Comparison of ENCODE assay signal across 11 cellular contexts in the genomic region with DNA sequence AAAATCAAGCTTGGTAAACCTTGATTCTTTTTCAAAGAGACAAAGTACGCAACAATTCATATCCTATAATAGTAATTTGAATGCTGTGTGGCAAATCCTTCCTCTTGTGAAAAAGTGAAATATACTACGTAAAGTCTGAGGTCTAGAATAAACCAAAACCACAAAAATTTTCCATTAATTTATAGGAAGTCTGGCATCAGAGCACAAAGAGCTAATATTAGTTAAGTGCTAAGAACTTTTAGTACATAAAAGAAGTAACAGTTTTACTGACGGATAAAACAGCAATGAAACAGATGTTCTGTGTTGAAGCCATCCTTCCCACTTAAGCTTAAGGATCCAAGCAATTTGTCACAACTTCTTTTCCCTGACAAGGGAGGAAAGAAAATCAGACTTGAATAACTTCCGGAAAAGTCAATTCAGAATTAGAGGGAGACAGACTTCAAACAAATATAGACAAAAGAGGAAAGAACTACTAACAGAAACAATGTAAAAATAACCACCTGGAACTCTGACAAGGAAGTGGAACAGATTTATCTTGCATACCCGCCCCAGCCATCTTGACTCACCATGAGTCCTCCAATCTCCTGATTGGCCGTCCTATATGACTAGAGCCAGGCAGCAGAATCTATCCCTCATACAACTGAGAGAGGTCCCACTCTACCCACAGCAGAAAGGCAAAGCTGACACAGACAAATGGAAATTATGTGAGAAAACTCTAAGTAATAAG. TPM values are rescaled to one million over a fixed set of nuclear protein-coding genes. Genes with fewer than 3 reads are reported as not detected.
DNase-seq lines count a peak whose midpoint lies in the region; ATAC-seq and TF ChIP-seq lines count a peak whose summit lies in the region.
"Had no signal": no experiment of that assay in that cellular context is flagged by ENCODE, and none has a peak within 500 bp of the region (broad histone marks: within the 10 kb centered on the region; RNA-seq: fewer than 3 reads in every experiment).

No MANE protein-coding gene starts in this region.

- no peaks in the 10 kb centered on the region for H3K9me3 ChIP-seq in RWPE2 (ENCODE audit: severe bottlenecking)

- no peak for TF ChIP-seq CTCF in RWPE2 (IDR thresholded peaks at IDR 0.05; ENCODE audit: poor library complexity, severe bottlenecking)

- DNase-seq in activated naive CD4-positive, alpha-beta T cell treated with anti-CD3 and anti-CD28 coated beads, Interleukin-2, amount 50 U/mL, for 72 hours (ENCODE audit: low spot score in 2 of 2): no peak
- DNase-seq in activated naive CD4-positive, alpha-beta T cell treated with anti-CD3 and anti-CD28 coated beads, Interleukin-2, amount 50 U/mL, for 16 hours: no peak
- DNase-seq in RWPE2 (ENCODE audit: low spot score) (no peak), glomerular visceral epithelial cell (ENCODE audit: extremely low spot score) (peak; percentile 59), superior temporal gyrus (ENCODE audit: extremely low spot score) (peak; percentile 70), iPS-NIHi7 (ENCODE audit: extremely low spot score) (no peak)
- DNase-seq in activated CD8-positive, alpha-beta memory T cell treated with anti-CD3 and anti-CD28 coated beads, Interleukin-2, amount 50 U/mL, for 48 hours: no peak
- DNase-seq: effector memory CD4-positive, alpha-beta T cell had no signal

- peak; percentile 70 to 91 for ATAC-seq in activated naive CD4-positive, alpha-beta T cell treated with anti-CD3 and anti-CD28 coated beads, Interleukin-2, amount 50 U/mL, for 72 hours
- ATAC-seq in RWPE2 (ENCODE audit: low read depth): peak; percentile 91
- no peak for ATAC-seq in HG03196 (IDR thresholded peaks at IDR 0.05; ENCODE audit: unreplicated experiment)

- no peaks in the 10 kb centered on the region for H3K27me3 ChIP-seq in RWPE2 (ENCODE audit: insufficient read depth, poor library complexity, severe bottlenecking)

- peak overlapping the region; percentile 52 for H3K27ac Mint-ChIP-seq in activated naive CD4-positive, alpha-beta T cell treated with anti-CD3 and anti-CD28 coated beads, Interleukin-2, amount 50 U/mL, for 72 hours

- H3K36me3 Mint-ChIP-seq in activated naive CD4-positive, alpha-beta T cell treated with anti-CD3 and anti-CD28 coated beads, Interleukin-2, amount 50 U/mL, for 72 hours: peaks cover 22 to 42% of the 10 kb centered on the region in 2 donors

- no peak overlapping the region for H3K4me3 ChIP-seq in RWPE2 (ENCODE audit: severe bottlenecking)
- H3K4me3 ChIP-seq: skin epidermis had no signal

- H3K36me3 ChIP-seq in RWPE2 (ENCODE audit: low read depth): peaks cover 97% of the 10 kb centered on the region

- peak overlapping the region; percentile 24 for H3K27ac ChIP-seq in RWPE2 (ENCODE audit: poor library complexity, severe bottlenecking)
- H3K27ac ChIP-seq: HL-60 had no signal

- H3K4me1 ChIP-seq in RWPE2 (ENCODE audit: insufficient read depth, poor library complexity, severe bottlenecking): peaks cover 15% of the 10 kb centered on the region

- no peaks in the 10 kb centered on the region for H3K9me3 Mint-ChIP-seq in activated naive CD4-positive, alpha-beta T cell treated with anti-CD3 and anti-CD28 coated beads, Interleukin-2, amount 50 U/mL, for 72 hours

RNA-seq across cellular contexts. Expression of a gene that starts 34.5 kb away (rescaled TPM):
- 10 to 100 TPM; 37.1 to 81.9 TPM for total RNA-seq in activated naive CD4-positive, alpha-beta T cell treated with anti-CD3 and anti-CD28 coated beads, Interleukin-2, amount 50 U/mL, for 72 hours

RNA-seq across cellular contexts. Expression of a gene that starts 45.2 kb away (rescaled TPM):
- total RNA-seq in activated naive CD4-positive, alpha-beta T cell treated with anti-CD3 and anti-CD28 coated beads, Interleukin-2, amount 50 U/mL, for 72 hours: under 1 TPM in 1 of 2 donors, not detected in 1; 0.61 TPM

Comparison
In these comparisons a context has a peak if more than half of its experiments do, and no peak if none do; other contexts are left out.
1. DNase-seq: peak in glomerular visceral epithelial cell (single experiment) and superior temporal gyrus (single experiment); none in activated naive CD4-positive, alpha-beta T cell treated with anti-CD3 and anti-CD28 coated beads, Interleukin-2, amount 50 U/mL, for 72 hours (0 of 2), activated naive CD4-positive, alpha-beta T cell treated with anti-CD3 and anti-CD28 coated beads, Interleukin-2, amount 50 U/mL, for 16 hours (single experiment), RWPE2 (single experiment), iPS-NIHi7 (single experiment) and activated CD8-positive, alpha-beta memory T cell treated with anti-CD3 and anti-CD28 coated beads, Interleukin-2, amount 50 U/mL, for 48 hours (single experiment).